ENCODE assay signal across 29 cellular contexts in the genomic region with DNA sequence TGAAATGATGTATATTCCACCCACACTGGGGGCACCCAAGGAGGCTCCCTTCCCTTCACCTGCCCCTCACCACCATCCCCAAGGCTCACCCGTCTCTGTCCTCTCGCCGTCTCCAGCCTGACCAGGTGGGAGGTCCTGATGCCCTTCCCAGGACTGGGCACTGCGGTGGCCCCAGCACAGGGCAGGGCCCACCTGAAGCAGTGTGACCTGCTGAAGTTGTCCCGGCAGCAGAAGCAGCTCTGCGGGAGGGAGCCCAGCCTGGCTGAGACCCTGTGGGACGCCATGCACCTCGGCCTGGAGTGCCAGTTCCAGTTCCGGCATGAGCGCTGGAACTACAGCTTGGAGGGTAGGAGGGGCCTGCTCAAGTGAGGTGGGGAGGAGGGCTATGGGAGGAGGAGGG. TPM values are rescaled to one million over a fixed set of nuclear protein-coding genes. Genes with fewer than 3 reads are reported as not detected.
DNase-seq lines count a peak whose midpoint lies in the region; FAIRE-seq and TF ChIP-seq lines count a peak whose summit lies in the region.
"Had no signal": no experiment of that assay in that cellular context is flagged by ENCODE, and none has a peak within 500 bp of the region (broad histone marks: within the 10 kb centered on the region; RNA-seq: fewer than 3 reads in every experiment).

No MANE protein-coding gene starts in this region.

- H3K9me3 ChIP-seq in astrocyte (ENCODE audit: insufficient read depth, low read depth, low read length), result no peaks in the 10 kb centered on the region
- H3K9me3 ChIP-seq in Karpas-422 (ENCODE audit: low read length), result no peaks in the 10 kb centered on the region
- no peaks in the 10 kb centered on the region for H3K9me3 ChIP-seq in OCI-LY7 (ENCODE audit: low read length)
- H3K9me3 ChIP-seq: A549; BLaER1 treated with 17β-estradiol and CSF1 and Interleukin-3, amounts not matched to agents 10 nM and 100 nM; Caco-2 had no signal

- H4K20me1 ChIP-seq in astrocyte (ENCODE audit: insufficient read depth, low read length) (no peaks in the 10 kb centered on the region), Karpas-422 (ENCODE audit: insufficient read depth, low read depth, low read length) (no peaks in the 10 kb centered on the region), OCI-LY7 (ENCODE audit: insufficient read depth, low read length) (no peaks in the 10 kb centered on the region)
- H4K20me1 ChIP-seq: BLaER1 treated with 17β-estradiol and CSF1 and Interleukin-3, amounts not matched to agents 10 nM and 100 nM had no signal

- peaks cover 7% of the 10 kb centered on the region for H3K4me1 Mint-ChIP-seq in astrocyte (ENCODE audit: low read depth, unreplicated experiment)
- H3K4me1 Mint-ChIP-seq in nephron, result peaks cover 20% of the 10 kb centered on the region

- DNase-seq in D341Med (ENCODE audit: low spot score), result peak; percentile 29
- DNase-seq in astrocyte (ENCODE audit: low read depth), result no peak
- DNase-seq in foreskin melanocyte, result no peak
- DNase-seq in Karpas-422, result no peak
- DNase-seq in OCI-LY7 (ENCODE audit: low spot score), result no peak
- DNase-seq: AML-193; Caco-2; Calu3; CD4-positive, alpha-beta T cell; CD8-positive, alpha-beta T cell; DMS 273 treated with DMSO at 0.1 percent for 48 hours; DMS153; DMS53; DMS79; DND-41; EL; GDM1 had no signal

- H3K9me2 ChIP-seq in Karpas-422 (replicated peaks; ENCODE audit: insufficient read depth, low read length), result no peaks in the 10 kb centered on the region
- no peaks in the 10 kb centered on the region for H3K9me2 ChIP-seq in OCI-LY7 (ENCODE audit: insufficient read depth, low read length)

- H2AFZ ChIP-seq in astrocyte (ENCODE audit: low read depth, low read length) (no peak overlapping the region), Karpas-422 (ENCODE audit: low read length) (no peak overlapping the region), OCI-LY7 (ENCODE audit: low read length) (no peak overlapping the region)

- TF ChIP-seq CTCF in astrocyte (IDR thresholded peaks at IDR 0.05; ENCODE audit: insufficient read depth, low read depth, low read length) (no peak), nephron (IDR thresholded peaks at IDR 0.05; ENCODE audit: unreplicated experiment in 3 of 3) (no peak), OCI-LY7 (conservative IDR thresholded peaks at IDR 0.05; ENCODE audit: low read length) (no peak)

- intact Hi-C loops in OCI-LY7 (cut with micrococcal nuclease; ENCODE audit: unreplicated experiment), result no loop called here

- FAIRE-seq in astrocyte (lab: Jason Lieb, UNC), result no peak
- FAIRE-seq: A549, GM12878, GM12892, GM18507 had no signal

- H3K4me2 ChIP-seq in astrocyte (ENCODE audit: low read length) (no peak overlapping the region), Karpas-422 (ENCODE audit: low read depth, low read length, poor library complexity, severe bottlenecking) (no peak overlapping the region), OCI-LY7 (ENCODE audit: low read length) (no peak overlapping the region)
- H3K4me2 ChIP-seq: A549; BLaER1 treated with 17β-estradiol and CSF1 and Interleukin-3, amounts not matched to agents 10 nM and 100 nM had no signal

- H3K9ac ChIP-seq in astrocyte (ENCODE audit: low read length), result no peak overlapping the region
- no peak overlapping the region for H3K9ac ChIP-seq in Karpas-422 (ENCODE audit: low read length)
- H3K9ac ChIP-seq: BLaER1 treated with 17β-estradiol and CSF1 and Interleukin-3, amounts not matched to agents 10 nM and 100 nM had no signal

- no peaks in the 10 kb centered on the region for H3K79me2 ChIP-seq in astrocyte (ENCODE audit: insufficient read depth, low read length)
- no peaks in the 10 kb centered on the region for H3K79me2 ChIP-seq in Karpas-422 (ENCODE audit: low read length)
- H3K79me2 ChIP-seq in OCI-LY7 (ENCODE audit: insufficient read depth, low read depth, low read length), result no peaks in the 10 kb centered on the region

- POLR2A ChIA-PET in OCI-LY7 (lab: Charles Lee), result no interaction called here

- peaks cover 33% of the 10 kb centered on the region for H3K27me3 Mint-ChIP-seq in astrocyte (ENCODE audit: low read depth, unreplicated experiment)
- peaks cover 5% of the 10 kb centered on the region for H3K27me3 Mint-ChIP-seq in nephron (ENCODE audit: low read depth)

- H3K4me1 ChIP-seq in astrocyte (ENCODE audit: insufficient read depth, low read length), result no peaks in the 10 kb centered on the region
- H3K4me1 ChIP-seq in Karpas-422 (ENCODE audit: low read length), result no peaks in the 10 kb centered on the region
- H3K4me1 ChIP-seq in OCI-LY7 (ENCODE audit: insufficient read depth, low read length, poor library complexity, severe bottlenecking), result no peaks in the 10 kb centered on the region

- H3K4me3 ChIP-seq in astrocyte (ENCODE audit: insufficient read depth, low read depth, low read length), result no peak overlapping the region
- no peak overlapping the region for H3K4me3 ChIP-seq in Karpas-422 (ENCODE audit: low read length)
- no peak overlapping the region for H3K4me3 ChIP-seq in OCI-LY7 (ENCODE audit: low read depth, low read length, poor library complexity, severe bottlenecking)
- H3K4me3 ChIP-seq: A549; BLaER1 treated with 17β-estradiol and CSF1 and Interleukin-3, amounts not matched to agents 10 nM and 100 nM; GM12878 had no signal

- H3K27ac ChIP-seq in astrocyte (ENCODE audit: low read depth, low read length) (no peak overlapping the region), Karpas-422 (ENCODE audit: low read length) (no peak overlapping the region), OCI-LY7 (ENCODE audit: low read depth, low read length, poor library complexity, severe bottlenecking) (no peak overlapping the region)
- H3K27ac ChIP-seq: 22Rv1; A549; BLaER1 treated with 17β-estradiol and CSF1 and Interleukin-3, amounts not matched to agents 10 nM and 100 nM; C4-2B had no signal

- H3K36me3 Mint-ChIP-seq in astrocyte (ENCODE audit: low read depth, unreplicated experiment) (no peaks in the 10 kb centered on the region), nephron (ENCODE audit: low read depth) (no peaks in the 10 kb centered on the region)
- H3K36me3 Mint-ChIP-seq: CD8-positive, alpha-beta T cell had no signal

- no peaks in the 10 kb centered on the region for H3K9me3 Mint-ChIP-seq in astrocyte (ENCODE audit: unreplicated experiment)
- no peaks in the 10 kb centered on the region for H3K9me3 Mint-ChIP-seq in nephron
- H3K9me3 Mint-ChIP-seq: CD4-positive, alpha-beta T cell; CD8-positive, alpha-beta T cell had no signal

- peak overlapping the region; percentile 47 for H3K27ac Mint-ChIP-seq in astrocyte (ENCODE audit: unreplicated experiment)
- peak overlapping the region in 2 of 3 experiments; percentile 48 to 59 for H3K27ac Mint-ChIP-seq in nephron
- H3K27ac Mint-ChIP-seq: B cell; CD4-positive, alpha-beta T cell; CD8-positive, alpha-beta T cell had no signal

- BruUV-seq in OCI-LY7 (replicated peaks; lab: Mats Ljungman, UMichigan), result no TSS peak

- H3K36me3 ChIP-seq in astrocyte (ENCODE audit: insufficient read depth, low read length) (no peaks in the 10 kb centered on the region), Karpas-422 (ENCODE audit: insufficient read depth, low read length) (no peaks in the 10 kb centered on the region), OCI-LY7 (ENCODE audit: insufficient read depth, low read length) (no peaks in the 10 kb centered on the region)
- H3K36me3 ChIP-seq: BLaER1 treated with 17β-estradiol and CSF1 and Interleukin-3, amounts not matched to agents 10 nM and 100 nM had no signal

- H3K4me3 Mint-ChIP-seq in astrocyte (ENCODE audit: unreplicated experiment), result no peak overlapping the region
- peak overlapping the region in 1 of 3 experiments; percentile 17 for H3K4me3 Mint-ChIP-seq in nephron
- H3K4me3 Mint-ChIP-seq: B cell; CD4-positive, alpha-beta T cell; CD8-positive, alpha-beta T cell had no signal

- CTCF ChIA-PET in OCI-LY7 (lab: Charles Lee; ENCODE audit: unreplicated experiment), result no interaction called here

- H3K27me3 ChIP-seq in astrocyte (ENCODE audit: insufficient read depth, low read length) (peaks cover 19% of the 10 kb centered on the region), Karpas-422 (ENCODE audit: low read length) (no peaks in the 10 kb centered on the region)

RNA-seq across cellular contexts. Expression of gene PPY, which starts 9.9 kb away (rescaled TPM):
- total RNA-seq in astrocyte (not detected in 2 replicates), OCI-LY7 (2022) (not detected in 2 replicates)
- not detected in 2 replicates for total RNA-seq in Karpas-422 (2014; rRNA removed; shearing (Covaris generic); ENCODE audit: low replicate concordance)
- total RNA-seq in OCI-LY7 (2014; rRNA removed; shearing (Covaris generic)), result not detected in 2 replicates
- total RNA-seq: A172; B cell; Caco-2; Calu3; CD4-positive, alpha-beta T cell; CD8-positive, alpha-beta T cell; Daoy; G401; GM12878 had no signal

RNA-seq across cellular contexts. Expression of gene PYY, which starts 21.4 kb away (rescaled TPM):
- total RNA-seq in astrocyte (not detected in 2 replicates), OCI-LY7 (2022) (not detected in 2 replicates)
- total RNA-seq in Karpas-422 (2014; rRNA removed; shearing (Covaris generic); ENCODE audit: low replicate concordance), result 0.51 TPM in 1 of 2 replicates, not detected in the other
- total RNA-seq in OCI-LY7 (2014; rRNA removed; shearing (Covaris generic)), result not detected in 2 replicates
- total RNA-seq: A172; B cell; Caco-2; Calu3; CD4-positive, alpha-beta T cell; CD8-positive, alpha-beta T cell; Daoy; G401; GM12878 had no signal

RNA-seq across cellular contexts. Expression of gene MPP2, which starts 25.0 kb away (rescaled TPM):
- total RNA-seq in astrocyte, result 7.6 and 8.0 TPM in 2 replicates
- total RNA-seq in Karpas-422 (2014; rRNA removed; shearing (Covaris generic); ENCODE audit: low replicate concordance), result not detected in 2 replicates
- 0.16 and 0.39 TPM in 2 replicates for total RNA-seq in OCI-LY7 (2014; rRNA removed; shearing (Covaris generic))
- total RNA-seq in OCI-LY7 (2022), result 0.63 and 0.67 TPM in 2 replicates
- total RNA-seq: B cell had no signal
